ENCODE assay signal across 1 cellular context in the genomic region with DNA sequence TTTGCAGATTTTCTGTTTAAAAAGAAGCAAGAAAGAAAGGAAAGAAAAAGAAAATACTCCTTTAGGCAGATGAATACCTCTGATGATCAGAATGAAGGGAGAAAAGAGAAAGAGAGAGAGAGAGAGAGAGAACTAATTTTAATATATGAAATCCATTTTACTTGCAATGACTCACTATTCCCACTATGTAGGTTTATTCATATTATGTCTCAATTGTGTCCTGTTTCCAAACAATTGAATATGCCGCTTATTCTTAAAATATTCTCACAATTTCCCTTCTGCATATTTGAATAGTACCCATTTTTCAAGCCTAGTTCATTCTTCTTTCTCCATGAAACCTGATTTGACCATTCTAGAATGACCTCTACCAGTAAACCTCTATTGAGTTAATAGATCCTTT.
TF ChIP-seq lines count a peak whose summit lies in the region.

No MANE protein-coding gene starts in this region.

TF ChIP-seq in SK-N-SH, 30 proteins besides CTCF, POLR2A, EP300 and RAD21 (continued from another document):
- no peak for TF ChIP-seq IRF3 (IDR thresholded peaks at IDR 0.05; ENCODE audit: low read depth, low read length)
- TF ChIP-seq RXRA (IDR thresholded peaks at IDR 0.05; ENCODE audit: borderline replicate concordance, low read depth), result no peak
- no peak for TF ChIP-seq FOXJ3 (CRISPR knock-in tag; IDR thresholded peaks at IDR 0.05)
- TF ChIP-seq MXI1 (IDR thresholded peaks at IDR 0.05; ENCODE audit: low read depth, low read length), result no peak
- TF ChIP-seq EZH2phosphoT487 (IDR thresholded peaks at IDR 0.05; ENCODE audit: borderline replicate concordance, low read depth), result no peak
- no peak for TF ChIP-seq USF1 (IDR thresholded peaks at IDR 0.05; ENCODE audit: borderline replicate concordance, low read depth)
- no peak for TF ChIP-seq SIN3A (IDR thresholded peaks at IDR 0.05; ENCODE audit: borderline replicate concordance, low read depth, low read length)
- no peak for TF ChIP-seq RFX5 (IDR thresholded peaks at IDR 0.05; ENCODE audit: low read length)
- no peak for TF ChIP-seq FOSL2 (IDR thresholded peaks at IDR 0.05; ENCODE audit: borderline replicate concordance, low read depth)
- TF ChIP-seq, protein P1, sequence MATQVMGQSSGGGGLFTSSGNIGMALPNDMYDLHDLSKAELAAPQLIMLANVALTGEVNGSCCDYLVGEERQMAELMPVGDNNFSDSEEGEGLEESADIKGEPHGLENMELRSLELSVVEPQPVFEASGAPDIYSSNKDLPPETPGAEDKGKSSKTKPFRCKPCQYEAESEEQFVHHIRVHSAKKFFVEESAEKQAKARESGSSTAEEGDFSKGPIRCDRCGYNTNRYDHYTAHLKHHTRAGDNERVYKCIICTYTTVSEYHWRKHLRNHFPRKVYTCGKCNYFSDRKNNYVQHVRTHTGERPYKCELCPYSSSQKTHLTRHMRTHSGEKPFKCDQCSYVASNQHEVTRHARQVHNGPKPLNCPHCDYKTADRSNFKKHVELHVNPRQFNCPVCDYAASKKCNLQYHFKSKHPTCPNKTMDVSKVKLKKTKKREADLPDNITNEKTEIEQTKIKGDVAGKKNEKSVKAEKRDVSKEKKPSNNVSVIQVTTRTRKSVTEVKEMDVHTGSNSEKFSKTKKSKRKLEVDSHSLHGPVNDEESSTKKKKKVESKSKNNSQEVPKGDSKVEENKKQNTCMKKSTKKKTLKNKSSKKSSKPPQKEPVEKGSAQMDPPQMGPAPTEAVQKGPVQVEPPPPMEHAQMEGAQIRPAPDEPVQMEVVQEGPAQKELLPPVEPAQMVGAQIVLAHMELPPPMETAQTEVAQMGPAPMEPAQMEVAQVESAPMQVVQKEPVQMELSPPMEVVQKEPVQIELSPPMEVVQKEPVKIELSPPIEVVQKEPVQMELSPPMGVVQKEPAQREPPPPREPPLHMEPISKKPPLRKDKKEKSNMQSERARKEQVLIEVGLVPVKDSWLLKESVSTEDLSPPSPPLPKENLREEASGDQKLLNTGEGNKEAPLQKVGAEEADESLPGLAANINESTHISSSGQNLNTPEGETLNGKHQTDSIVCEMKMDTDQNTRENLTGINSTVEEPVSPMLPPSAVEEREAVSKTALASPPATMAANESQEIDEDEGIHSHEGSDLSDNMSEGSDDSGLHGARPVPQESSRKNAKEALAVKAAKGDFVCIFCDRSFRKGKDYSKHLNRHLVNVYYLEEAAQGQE (IDR thresholded peaks at IDR 0.05; ENCODE audit: low read depth, low read length), result no peak
- TF ChIP-seq FOXM1 (IDR thresholded peaks at IDR 0.05; ENCODE audit: low read depth), result no peak
- no peak for TF ChIP-seq SMC3 (IDR thresholded peaks at IDR 0.05; ENCODE audit: low read depth, low read length)
- TF ChIP-seq TEAD4 (IDR thresholded peaks at IDR 0.05; ENCODE audit: borderline replicate concordance, insufficient read depth), result no peak
- TF ChIP-seq ELF1 (IDR thresholded peaks at IDR 0.05), result no peak
